ENCODE assay signal across 26 cellular contexts in genomic region chr14:100750762-100751699, GRCh38. TPM values are rescaled to one million over a fixed set of nuclear protein-coding genes. Genes with fewer than 3 reads are reported as not detected.
DNase-seq lines count a peak whose midpoint lies in the region; ATAC-seq and TF ChIP-seq lines count a peak whose summit lies in the region.
"Had no signal": no experiment of that assay in that cellular context is flagged by ENCODE, and none has a peak within 500 bp of the region (broad histone marks: within the 10 kb centered on the region; RNA-seq: fewer than 3 reads in every experiment).

No MANE protein-coding gene starts in this region.

- H3K27me3 Mint-ChIP-seq in GM23338 (ENCODE audit: insufficient read depth, low read depth, poor library complexity) = peaks cover 7% of the 10 kb centered on the region
- H3K27me3 Mint-ChIP-seq in T-helper 17 cell = peaks cover 59% of the 10 kb centered on the region
- no peaks in the 10 kb centered on the region for H3K27me3 Mint-ChIP-seq in chondrocyte (ENCODE audit: low read depth)
- peaks cover 6% of the 10 kb centered on the region for H3K27me3 Mint-ChIP-seq in neural progenitor cell (ENCODE audit: insufficient read depth, low read depth)

- no peak overlapping the region for H3K4me2 ChIP-seq in GM23338
- no peak overlapping the region for H3K4me2 ChIP-seq in neural progenitor cell
- H3K4me2 ChIP-seq: BLaER1, PC-9 had no signal

- H2AFZ ChIP-seq in GM23338 (0 out of 2 replicates have a peak overlapping the region, but pooled peaks have one; percentile 28), neural progenitor cell (replicated peaks) (peak overlapping the region; percentile 65)
- H2AFZ ChIP-seq: PC-9 had no signal

- no peaks in the 10 kb centered on the region for H4K20me1 ChIP-seq in GM23338 (replicated peaks; ENCODE audit: insufficient read depth)
- H4K20me1 ChIP-seq in neural progenitor cell (ENCODE audit: low read depth) = no peaks in the 10 kb centered on the region
- H4K20me1 ChIP-seq: BLaER1 had no signal

- no peak overlapping the region for H3K4me3 Mint-ChIP-seq in GM23338
- H3K4me3 Mint-ChIP-seq in T-helper 17 cell = peak overlapping the region; percentile 37
- no peak overlapping the region for H3K4me3 Mint-ChIP-seq in chondrocyte (ENCODE audit: unreplicated experiment)
- H3K4me3 Mint-ChIP-seq in neural progenitor cell = no peak overlapping the region
- H3K4me3 Mint-ChIP-seq: CD4-positive, CD25-positive, alpha-beta regulatory T cell; IgD-negative memory B cell had no signal

- H3K9me3 ChIP-seq in T-helper 17 cell (ENCODE audit: control insufficient read depth, low read length, poor library complexity, severe bottlenecking) = no peaks in the 10 kb centered on the region
- H3K9me3 ChIP-seq in neural progenitor cell (ENCODE audit: low read depth) = no peaks in the 10 kb centered on the region
- H3K9me3 ChIP-seq: BLaER1, SJCRH30 had no signal

- no peaks in the 10 kb centered on the region for H3K4me1 ChIP-seq in GM23338 (ENCODE audit: insufficient read depth)
- no peaks in the 10 kb centered on the region for H3K4me1 ChIP-seq in neural progenitor cell
- H3K4me1 ChIP-seq: BLaER1 had no signal

- H3K27me3 ChIP-seq in GM23338 (ENCODE audit: insufficient read depth) (no peaks in the 10 kb centered on the region), neural progenitor cell (no peaks in the 10 kb centered on the region)
- H3K27me3 ChIP-seq: BLaER1, SJCRH30 had no signal

- H3K36me3 ChIP-seq in GM23338 (ENCODE audit: insufficient read depth) = no peaks in the 10 kb centered on the region
- no peaks in the 10 kb centered on the region for H3K36me3 ChIP-seq in neural progenitor cell
- H3K36me3 ChIP-seq: BLaER1, SJCRH30 had no signal

- H3K9ac ChIP-seq in neural progenitor cell = no peak overlapping the region
- H3K9ac ChIP-seq: BLaER1 had no signal

- H3K4me3 ChIP-seq in GM23338 (no peak overlapping the region), neural progenitor cell (no peak overlapping the region)
- H3K4me3 ChIP-seq: BLaER1, PC-9, SJCRH30 had no signal

- H3F3A ChIP-seq in GM23338 (replicated peaks; ENCODE audit: low read depth) (no peaks in the 10 kb centered on the region), neural progenitor cell (ENCODE audit: low read depth) (no peaks in the 10 kb centered on the region)

- H3K27ac ChIP-seq in GM23338 (ENCODE audit: low read depth) (no peak overlapping the region), neural progenitor cell (no peak overlapping the region)
- H3K27ac ChIP-seq: BLaER1, PC-9, SJCRH30 had no signal

- ATAC-seq in GM23338 (no peak), T-helper 17 cell (no peak), SK-N-SH treated with all-trans-retinoic acid at 6 μM for 48 hours (no peak), GM21528 (IDR thresholded peaks at IDR 0.05; ENCODE audit: low FRiP score, unreplicated experiment) (no peak)
- ATAC-seq: Right ventricle myocardium inferior had no signal

- 0 out of 2 replicates have a peak, but pooled peaks cover 3% of the 10 kb centered on the region for H3K9me2 ChIP-seq in GM23338 (ENCODE audit: insufficient read depth)

- H3K9me3 Mint-ChIP-seq in GM23338 = no peaks in the 10 kb centered on the region
- H3K9me3 Mint-ChIP-seq in chondrocyte (ENCODE audit: low read depth) = no peaks in the 10 kb centered on the region
- peaks cover 2% of the 10 kb centered on the region for H3K9me3 Mint-ChIP-seq in neural progenitor cell

- DNase-seq in GM23338 (ENCODE audit: low spot score) (no peak), T-helper 17 cell (no peak), chondrocyte (ENCODE audit: low spot score) (peak; percentile 44), neural progenitor cell (ENCODE audit: low spot score) (no peak), UCSD-AML1 (lab: John Stamatoyannopoulos, UW; ENCODE audit: unreplicated experiment) (no peak)
- DNase-seq in activated CD8-positive, alpha-beta memory T cell treated with anti-CD3 and anti-CD28 coated beads, Interleukin-2, amount 50 U/mL, for 4 hours = no peak
- DNase-seq: CD4-positive, CD25-positive, alpha-beta regulatory T cell; GOT3; HCEC 1CT; MV-4-11; NCI-H1105; NCI-H146; NCI-H1930; NCI-H2107; NCI-H446 treated with DMSO at 0.1 percent for 48 hours; NCI-H526; NCI-H82; NK-92 treated with Interleukin-12 subunit alpha and Interleukin-12 subunit beta, amount 100 ng/mL, for 24 hours; PC-9; SJCRH30 had no signal

- no peak for TF ChIP-seq CTCF in GM23338 (conservative IDR thresholded peaks at IDR 0.05; ENCODE audit: low read depth in 2 of 2)
- no peak for TF ChIP-seq CTCF in chondrocyte (IDR thresholded peaks at IDR 0.05)
- TF ChIP-seq CTCF in neural progenitor cell (IDR thresholded peaks at IDR 0.05) = no peak

- no peaks in the 10 kb centered on the region for H3K4me1 Mint-ChIP-seq in GM23338
- no peaks in the 10 kb centered on the region for H3K4me1 Mint-ChIP-seq in T-helper 17 cell
- H3K4me1 Mint-ChIP-seq in chondrocyte (ENCODE audit: low read depth) = no peaks in the 10 kb centered on the region
- H3K4me1 Mint-ChIP-seq in neural progenitor cell = no peaks in the 10 kb centered on the region
- H3K4me1 Mint-ChIP-seq: IgD-negative memory B cell had no signal

- H3K36me3 Mint-ChIP-seq in GM23338 (ENCODE audit: low read depth) (no peaks in the 10 kb centered on the region; the same call in 2 of the 3 replicates), T-helper 17 cell (ENCODE audit: low read depth) (peaks cover 5% of the 10 kb centered on the region), chondrocyte (ENCODE audit: low read depth) (no peaks in the 10 kb centered on the region), neural progenitor cell (no peaks in the 10 kb centered on the region)
- H3K36me3 Mint-ChIP-seq: CD4-positive, CD25-positive, alpha-beta regulatory T cell had no signal

- no peaks in the 10 kb centered on the region for H3K79me2 ChIP-seq in GM23338 (replicated peaks; ENCODE audit: insufficient read depth)
- H3K79me2 ChIP-seq in neural progenitor cell (ENCODE audit: low read depth) = no peaks in the 10 kb centered on the region

- H3K27ac Mint-ChIP-seq in GM23338 (no peak overlapping the region), T-helper 17 cell (no peak overlapping the region), chondrocyte (ENCODE audit: unreplicated experiment) (no peak overlapping the region), neural progenitor cell (no peak overlapping the region)
- H3K27ac Mint-ChIP-seq: CD4-positive, CD25-positive, alpha-beta regulatory T cell; IgD-negative memory B cell had no signal

TF ChIP-seq in GM23338, 12 proteins besides CTCF, POLR2A, EP300 and RAD21 (continues in another document):
- TF ChIP-seq CREB1 (CRISPR knock-in tag; IDR thresholded peaks at IDR 0.05; ENCODE audit: low read depth) (no peak), NANOG (IDR thresholded peaks at IDR 0.05; ENCODE audit: borderline replicate concordance) (no peak)

TF ChIP-seq in SK-N-SH treated with all-trans-retinoic acid at 6 μM for 48 hours, 23 proteins besides CTCF, POLR2A, EP300 and RAD21:
- TF ChIP-seq GLIS3 (CRISPR knock-in tag; IDR thresholded peaks at IDR 0.05) (no peak), ZNF8 (CRISPR knock-in tag; IDR thresholded peaks at IDR 0.05) (no peak), PPARA (CRISPR knock-in tag; IDR thresholded peaks at IDR 0.05; ENCODE audit: borderline replicate concordance) (no peak), ZNF70 (CRISPR knock-in tag; IDR thresholded peaks at IDR 0.05) (no peak), PATZ1 (CRISPR knock-in tag; IDR thresholded peaks at IDR 0.05; ENCODE audit: borderline replicate concordance) (no peak), BACH2 (CRISPR knock-in tag; IDR thresholded peaks at IDR 0.05; ENCODE audit: borderline replicate concordance) (no peak), TCF4 (CRISPR knock-in tag; IDR thresholded peaks at IDR 0.05; ENCODE audit: borderline replicate concordance) (no peak), CREB5 (CRISPR knock-in tag; IDR thresholded peaks at IDR 0.05; ENCODE audit: low read depth) (no peak)
TF ChIP-seq in SK-N-SH treated with all-trans-retinoic acid at 6 μM for 48 hours: peak in this region for 0.

RNA-seq across cellular contexts. Expression of gene DLK1, which starts 24.3 kb away (rescaled TPM):
- 0.54 and 1.1 TPM in 2 replicates for total RNA-seq in GM23338 (2014; rRNA removed; shearing (Covaris generic))
- polyA plus RNA-seq in GM23338 (2016; fragmentation: Nextera tagmentation; extraction: Ambion mirVana) = 0.70 and 1.2 TPM in 2 replicates
- total RNA-seq in T-helper 17 cell = under 1 TPM in 1 of 2 donors, not detected in 1; 0.91 TPM
- 0.33 to 0.45 TPM in 2 of 3 replicates, not detected in the other for total RNA-seq in chondrocyte
- 312 and 1,018 TPM in 2 replicates for total RNA-seq in neural progenitor cell (ENCODE audit: low replicate concordance)
- total RNA-seq: CD4-positive, CD25-positive, alpha-beta regulatory T cell; PC-9; RPMI7951 had no signal
- polyA plus RNA-seq: CD4-positive, CD25-positive, alpha-beta regulatory T cell; IgD-negative memory B cell had no signal

Comparison
In these comparisons a context has a peak if more than half of its experiments do, and no peak if none do; other contexts are left out.
1. RNA of gene DLK1, which starts 24.3 kb away (total RNA-seq): 312 to 1,018 TPM in neural progenitor cell; 0.54 to 1.1 TPM in GM23338, 0.91 TPM in T-helper 17 cell and 0.33 to 0.45 TPM in chondrocyte; every median in the first group is over 100 times any median in the second.